ENCODE assay signal across 2 cellular contexts in the genomic region with DNA sequence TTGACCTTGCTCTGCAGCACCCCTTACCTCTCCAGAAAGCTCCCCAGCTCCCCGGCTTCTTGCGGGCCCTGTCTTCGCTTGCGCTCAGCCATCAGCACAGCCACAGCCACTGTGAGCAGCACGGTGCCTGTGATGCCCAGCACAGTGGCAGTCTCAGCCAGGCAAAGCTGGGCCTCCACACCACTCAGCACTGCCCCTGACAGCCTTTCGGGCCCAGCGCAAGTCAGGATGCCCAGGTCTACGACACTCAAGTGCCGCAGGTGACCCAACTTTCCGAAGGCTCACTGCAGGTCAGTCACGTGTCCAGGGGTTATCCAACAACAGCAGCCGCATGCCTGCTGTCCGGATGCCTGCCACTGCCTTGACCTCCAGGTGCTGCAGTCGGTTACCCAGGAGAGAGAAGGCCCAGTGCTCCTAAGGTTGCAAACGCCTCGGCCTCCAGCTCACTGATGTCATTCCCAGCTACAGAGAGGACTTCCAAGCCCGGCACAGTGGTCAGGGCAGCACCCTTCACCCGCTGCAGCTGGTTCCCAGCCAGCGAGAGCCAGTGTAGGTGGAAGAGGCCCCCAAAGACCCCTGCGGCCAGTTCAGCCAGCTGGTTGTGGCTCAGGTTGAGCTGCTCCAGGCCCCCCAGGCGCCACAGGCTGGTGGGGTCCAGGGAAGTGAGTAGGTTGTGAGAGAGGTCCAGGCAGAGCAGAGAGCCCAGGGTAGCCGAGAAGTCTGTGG.
A peak's percentile ranks its signal among the peaks of the same experiment; 100 is the strongest.
TF ChIP-seq lines count a peak whose summit lies in the region.

No MANE protein-coding gene starts in this region.

TF ChIP-seq in K562, 482 proteins besides CTCF, POLR2A, EP300 and RAD21 (continues in another document):
- TF ChIP-seq, protein P1, sequence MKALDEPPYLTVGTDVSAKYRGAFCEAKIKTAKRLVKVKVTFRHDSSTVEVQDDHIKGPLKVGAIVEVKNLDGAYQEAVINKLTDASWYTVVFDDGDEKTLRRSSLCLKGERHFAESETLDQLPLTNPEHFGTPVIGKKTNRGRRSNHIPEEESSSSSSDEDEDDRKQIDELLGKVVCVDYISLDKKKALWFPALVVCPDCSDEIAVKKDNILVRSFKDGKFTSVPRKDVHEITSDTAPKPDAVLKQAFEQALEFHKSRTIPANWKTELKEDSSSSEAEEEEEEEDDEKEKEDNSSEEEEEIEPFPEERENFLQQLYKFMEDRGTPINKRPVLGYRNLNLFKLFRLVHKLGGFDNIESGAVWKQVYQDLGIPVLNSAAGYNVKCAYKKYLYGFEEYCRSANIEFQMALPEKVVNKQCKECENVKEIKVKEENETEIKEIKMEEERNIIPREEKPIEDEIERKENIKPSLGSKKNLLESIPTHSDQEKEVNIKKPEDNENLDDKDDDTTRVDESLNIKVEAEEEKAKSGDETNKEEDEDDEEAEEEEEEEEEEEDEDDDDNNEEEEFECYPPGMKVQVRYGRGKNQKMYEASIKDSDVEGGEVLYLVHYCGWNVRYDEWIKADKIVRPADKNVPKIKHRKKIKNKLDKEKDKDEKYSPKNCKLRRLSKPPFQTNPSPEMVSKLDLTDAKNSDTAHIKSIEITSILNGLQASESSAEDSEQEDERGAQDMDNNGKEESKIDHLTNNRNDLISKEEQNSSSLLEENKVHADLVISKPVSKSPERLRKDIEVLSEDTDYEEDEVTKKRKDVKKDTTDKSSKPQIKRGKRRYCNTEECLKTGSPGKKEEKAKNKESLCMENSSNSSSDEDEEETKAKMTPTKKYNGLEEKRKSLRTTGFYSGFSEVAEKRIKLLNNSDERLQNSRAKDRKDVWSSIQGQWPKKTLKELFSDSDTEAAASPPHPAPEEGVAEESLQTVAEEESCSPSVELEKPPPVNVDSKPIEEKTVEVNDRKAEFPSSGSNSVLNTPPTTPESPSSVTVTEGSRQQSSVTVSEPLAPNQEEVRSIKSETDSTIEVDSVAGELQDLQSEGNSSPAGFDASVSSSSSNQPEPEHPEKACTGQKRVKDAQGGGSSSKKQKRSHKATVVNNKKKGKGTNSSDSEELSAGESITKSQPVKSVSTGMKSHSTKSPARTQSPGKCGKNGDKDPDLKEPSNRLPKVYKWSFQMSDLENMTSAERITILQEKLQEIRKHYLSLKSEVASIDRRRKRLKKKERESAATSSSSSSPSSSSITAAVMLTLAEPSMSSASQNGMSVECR (CRISPR knock-in tag; IDR thresholded peaks at IDR 0.05) = no peak
- TF ChIP-seq, protein P2, sequence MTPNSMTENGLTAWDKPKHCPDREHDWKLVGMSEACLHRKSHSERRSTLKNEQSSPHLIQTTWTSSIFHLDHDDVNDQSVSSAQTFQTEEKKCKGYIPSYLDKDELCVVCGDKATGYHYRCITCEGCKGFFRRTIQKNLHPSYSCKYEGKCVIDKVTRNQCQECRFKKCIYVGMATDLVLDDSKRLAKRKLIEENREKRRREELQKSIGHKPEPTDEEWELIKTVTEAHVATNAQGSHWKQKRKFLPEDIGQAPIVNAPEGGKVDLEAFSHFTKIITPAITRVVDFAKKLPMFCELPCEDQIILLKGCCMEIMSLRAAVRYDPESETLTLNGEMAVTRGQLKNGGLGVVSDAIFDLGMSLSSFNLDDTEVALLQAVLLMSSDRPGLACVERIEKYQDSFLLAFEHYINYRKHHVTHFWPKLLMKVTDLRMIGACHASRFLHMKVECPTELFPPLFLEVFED (CRISPR knock-in tag; conservative IDR thresholded peaks at IDR 0.05) = no peak
- TF ChIP-seq ZKSCAN3 (CRISPR knock-in tag; IDR thresholded peaks at IDR 0.05) (no peak), HDAC6 (IDR thresholded peaks at IDR 0.05; ENCODE audit: low read depth, low read length) (no peak), PYGO2 (tag; IDR thresholded peaks at IDR 0.05) (no peak), SAFB (IDR thresholded peaks at IDR 0.05; ENCODE audit: borderline replicate concordance, low read depth, low read length) (no peak), JUNB (CRISPR knock-in tag; conservative IDR thresholded peaks at IDR 0.05) (no peak), TAL1 (IDR thresholded peaks at IDR 0.05) (no peak), TCFL5 (CRISPR knock-in tag; conservative IDR thresholded peaks at IDR 0.05) (no peak), C11orf30 (IDR thresholded peaks at IDR 0.05; ENCODE audit: low read depth) (no peak), TAF9B (IDR thresholded peaks at IDR 0.05; ENCODE audit: partially characterized antibody) (no peak), JUND (IDR thresholded peaks at IDR 0.05; ENCODE audit: borderline replicate concordance, low read depth, low read length) (no peak), JUND (tag; IDR thresholded peaks at IDR 0.05; ENCODE audit: borderline replicate concordance, low read depth, low read length) (no peak), RNF219 (CRISPR knock-in tag; IDR thresholded peaks at IDR 0.05) (no peak), POLR2G (IDR thresholded peaks at IDR 0.05; ENCODE audit: low read depth, low read length) (peak; percentile 56; the same call in 1 of the 2 replicates), RBM22 (IDR thresholded peaks at IDR 0.05; ENCODE audit: low read depth, low read length, poor library complexity, severe bottlenecking) (peak; percentile 70), MEIS2 (IDR thresholded peaks at IDR 0.05; ENCODE audit: partially characterized antibody) (no peak), SUPT5H (IDR thresholded peaks at IDR 0.05) (peak; percentile 39; the same call in 1 of the 2 replicates), RFX7 (CRISPR knock-in tag; IDR thresholded peaks at IDR 0.05) (no peak)
- TF ChIP-seq, protein P3, sequence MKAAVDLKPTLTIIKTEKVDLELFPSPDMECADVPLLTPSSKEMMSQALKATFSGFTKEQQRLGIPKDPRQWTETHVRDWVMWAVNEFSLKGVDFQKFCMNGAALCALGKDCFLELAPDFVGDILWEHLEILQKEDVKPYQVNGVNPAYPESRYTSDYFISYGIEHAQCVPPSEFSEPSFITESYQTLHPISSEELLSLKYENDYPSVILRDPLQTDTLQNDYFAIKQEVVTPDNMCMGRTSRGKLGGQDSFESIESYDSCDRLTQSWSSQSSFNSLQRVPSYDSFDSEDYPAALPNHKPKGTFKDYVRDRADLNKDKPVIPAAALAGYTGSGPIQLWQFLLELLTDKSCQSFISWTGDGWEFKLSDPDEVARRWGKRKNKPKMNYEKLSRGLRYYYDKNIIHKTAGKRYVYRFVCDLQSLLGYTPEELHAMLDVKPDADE (conservative IDR thresholded peaks at IDR 0.05; ENCODE audit: control insufficient read depth, low read depth, low read length) = no peak

TF ChIP-seq in WTC11, 78 proteins besides CTCF, POLR2A, EP300 and RAD21:
- TF ChIP-seq, protein P4, sequence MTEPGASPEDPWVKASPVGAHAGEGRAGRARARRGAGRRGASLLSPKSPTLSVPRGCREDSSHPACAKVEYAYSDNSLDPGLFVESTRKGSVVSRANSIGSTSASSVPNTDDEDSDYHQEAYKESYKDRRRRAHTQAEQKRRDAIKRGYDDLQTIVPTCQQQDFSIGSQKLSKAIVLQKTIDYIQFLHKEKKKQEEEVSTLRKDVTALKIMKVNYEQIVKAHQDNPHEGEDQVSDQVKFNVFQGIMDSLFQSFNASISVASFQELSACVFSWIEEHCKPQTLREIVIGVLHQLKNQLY (CRISPR knock-in tag; IDR thresholded peaks at IDR 0.05) = no peak
- TF ChIP-seq SMAD3 (CRISPR knock-in tag; IDR thresholded peaks at IDR 0.05; ENCODE audit: borderline replicate concordance) = no peak
